Comparison of ENCODE assay signal across 24 cellular contexts in genomic region chr3:128609294-128609693, GRCh38. TPM values are rescaled to one million over a fixed set of nuclear protein-coding genes. Genes with fewer than 3 reads are reported as not detected.
A peak's percentile ranks its signal among the peaks of the same experiment; 100 is the strongest.
DNase-seq lines count a peak whose midpoint lies in the region; TF ChIP-seq lines count a peak whose summit lies in the region.
"Had no signal": no experiment of that assay in that cellular context is flagged by ENCODE, and none has a peak within 500 bp of the region (broad histone marks: within the 10 kb centered on the region; RNA-seq: fewer than 3 reads in every experiment).

No MANE protein-coding gene starts in this region.

- peaks cover 2% of the 10 kb centered on the region for H3K4me1 Mint-ChIP-seq in activated naive CD4-positive, alpha-beta T cell treated with anti-CD3 and anti-CD28 coated beads for 36 hours (ENCODE audit: low read depth)

- H3K27ac ChIP-seq in HEK293 (ENCODE audit: extremely low read depth, low read depth, low read length) (no peak overlapping the region), WERI-Rb-1 (no peak overlapping the region), transverse colon (no peak overlapping the region)
- H3K27ac ChIP-seq: GM23248 had no signal

- no peaks in the 10 kb centered on the region for H3K36me3 Mint-ChIP-seq in activated naive CD4-positive, alpha-beta T cell treated with anti-CD3 and anti-CD28 coated beads for 36 hours (ENCODE audit: low read depth)
- H3K36me3 Mint-ChIP-seq: CD8-positive, alpha-beta T cell had no signal

- H3K9me3 Mint-ChIP-seq in activated naive CD4-positive, alpha-beta T cell treated with anti-CD3 and anti-CD28 coated beads for 36 hours: no peaks in the 10 kb centered on the region
- H3K9me3 Mint-ChIP-seq: CD8-positive, alpha-beta T cell had no signal

- in situ Hi-C loops in transverse colon (cut with MboI; ENCODE audit: low pct_ligation_motif_present in 1 of 4, low pct_unique_long_range_greater_than_20kb in 1 of 4, low sequenced_read_pairs in 3 of 4): loop anchor here in 2 of 4 donors (10.0 to 25.0 kb wide), 2 partner anchors 184 to 522 kb away; no protein-coding TSS in a partner anchor

- H3K36me3 ChIP-seq in HEK293 (ENCODE audit: control insufficient read depth in 2 of 2, insufficient read depth in 1 of 2, low read length in 2 of 2) (peaks cover 0 to 9% of the 10 kb centered on the region in 2 experiments; a peak in 1 of 3 replicates), WERI-Rb-1 (no peaks in the 10 kb centered on the region), transverse colon (no peaks in the 10 kb centered on the region)
- H3K36me3 ChIP-seq: HAP-1, MG63 had no signal

- WGBS in transverse colon (ENCODE audit: low coverage in 1 of 2), 2 donors: 73 to 80% methylated on average over 6 to 11 of the region's 11 CpGs

- H3K27me3 Mint-ChIP-seq in activated naive CD4-positive, alpha-beta T cell treated with anti-CD3 and anti-CD28 coated beads for 36 hours (ENCODE audit: low read depth): peaks cover 2% of the 10 kb centered on the region

- TF ChIP-seq EP300 in transverse colon (IDR thresholded peaks at IDR 0.05; ENCODE audit: low read depth): no peak

- H3K9me3 ChIP-seq in HEK293 (ENCODE audit: control insufficient read depth, insufficient read depth, low read depth, low read length) (no peaks in the 10 kb centered on the region), WERI-Rb-1 (ENCODE audit: severe bottlenecking) (no peaks in the 10 kb centered on the region), transverse colon (no peaks in the 10 kb centered on the region)
- H3K9me3 ChIP-seq: Caco-2, HAP-1, MG63, SK-N-SH had no signal

- H3K4me3 ChIP-seq in HEK293 (ENCODE audit: low read depth, low read length): no peak overlapping the region
- H3K4me3 ChIP-seq in WERI-Rb-1 (ENCODE audit: low read depth, low read length): no peak overlapping the region
- H3K4me3 ChIP-seq in transverse colon: no peak overlapping the region
- H3K4me3 ChIP-seq: GM23248, MG63 had no signal

- H3K4me1 ChIP-seq in HEK293 (ENCODE audit: control insufficient read depth, insufficient read depth, low read length): no peaks in the 10 kb centered on the region
- peaks cover 0 to 13% (median 7%) of the 10 kb centered on the region in 4 donors for H3K4me1 ChIP-seq in transverse colon

- TF ChIP-seq CTCF in HEK293 (tag by site-specific recombination; IDR thresholded peaks at IDR 0.05) (0 out of 2 replicates have a peak, but pooled peaks have one; percentile 10), WERI-Rb-1 (IDR thresholded peaks at IDR 0.05; ENCODE audit: low read depth, low read length) (no peak), transverse colon (IDR thresholded peaks at IDR 0.05) (no peak)

- H3K27me3 ChIP-seq in WERI-Rb-1 (ENCODE audit: insufficient read depth, low read depth, severe bottlenecking): no peaks in the 10 kb centered on the region
- no peaks in the 10 kb centered on the region for H3K27me3 ChIP-seq in transverse colon
- H3K27me3 ChIP-seq: MG63 had no signal

- POLR2A ChIA-PET in HEK293 (lab: Yijun Ruan, JAX): no interaction called here

- peak; percentile 18 for DNase-seq in activated naive CD4-positive, alpha-beta T cell treated with anti-CD3 and anti-CD28 coated beads for 36 hours
- DNase-seq in activated naive CD4-positive, alpha-beta T cell (lab: John Stamatoyannopoulos, UW): no peak
- peak; percentile 44 for DNase-seq in WERI-Rb-1
- DNase-seq in stimulated activated naive CD4-positive, alpha-beta T cell (lab: John Stamatoyannopoulos, UW): no peak
- no peak for DNase-seq in HuH-7 (ENCODE audit: low spot score)
- DNase-seq in transverse colon: no peak
- DNase-seq in LoVo (ENCODE audit: low spot score): no peak
- DNase-seq: 8988T; C1 segment of cervical spinal cord; Caco-2; CD8-positive, alpha-beta T cell; GM23248; KBM-7; MG63; NCI-H1105 treated with DMSO at 0.1 percent for 48 hours; NCI-H146; NCI-H2029 treated with DMSO at 0.1 percent for 48 hours; NCI-H446 treated with DMSO at 0.1 percent for 48 hours; NCI-H526; PC-3; SK-N-SH; SW 1271 had no signal

- no peak overlapping the region for H3K27ac Mint-ChIP-seq in activated naive CD4-positive, alpha-beta T cell treated with anti-CD3 and anti-CD28 coated beads for 36 hours
- H3K27ac Mint-ChIP-seq: CD8-positive, alpha-beta T cell had no signal

- intact Hi-C loops in activated naive CD4-positive, alpha-beta T cell treated with anti-CD3 and anti-CD28 coated beads for 36 hours (cut with micrococcal nuclease): loop anchor here (2.0 kb wide), 2 partner anchors 112 to 534 kb away; no protein-coding TSS in a partner anchor
- intact Hi-C loops in transverse colon (cut with DNase I; ENCODE audit: low total_unique reads): loop anchor here (2.0 kb wide), 2 partner anchors 182 to 514 kb away; no protein-coding TSS in a partner anchor

- CTCF ChIA-PET in activated naive CD4-positive, alpha-beta T cell treated with anti-CD3 and anti-CD28 coated beads for 36 hours (lab: Charles Lee): interaction anchor here (0.6 to 5.0 kb wide), 16 partner anchors 8 to 406 kb away, joined by 3 to 26 read pairs (median 4); no protein-coding TSS in a partner anchor
- CTCF ChIA-PET in HEK293 (lab: Yijun Ruan, JAX): interaction anchor here (0.6 to 1.7 kb wide), 15 partner anchors 24 to 553 kb away, joined by 3 to 13 read pairs (median 3); no protein-coding TSS in a partner anchor

- no peak overlapping the region for H3K4me3 Mint-ChIP-seq in activated naive CD4-positive, alpha-beta T cell treated with anti-CD3 and anti-CD28 coated beads for 36 hours

- no peak for TF ChIP-seq POLR2A in transverse colon (IDR thresholded peaks at IDR 0.05)

TF ChIP-seq in HEK293, 187 proteins besides CTCF, POLR2A, EP300 and RAD21:
- no peak for TF ChIP-seq ZNF600 (tag by site-specific recombination; IDR thresholded peaks at IDR 0.05)
- TF ChIP-seq ZNF354C (tag by site-specific recombination; IDR thresholded peaks at IDR 0.05; ENCODE audit: borderline replicate concordance, low read depth): no peak
- TF ChIP-seq ZNF175 (tag by site-specific recombination; IDR thresholded peaks at IDR 0.05): no peak
- TF ChIP-seq ZNF449 (tag by site-specific recombination; IDR thresholded peaks at IDR 0.05): no peak
- TF ChIP-seq ZNF530 (tag by site-specific recombination; IDR thresholded peaks at IDR 0.05; ENCODE audit: low read depth): no peak
- no peak for TF ChIP-seq ZNF585B (tag by site-specific recombination; IDR thresholded peaks at IDR 0.05)
- TF ChIP-seq ZBTB26 (tag by site-specific recombination; optimal IDR thresholded peaks at IDR 0.05): no peak
- no peak for TF ChIP-seq ZNF112 (tag by site-specific recombination; IDR thresholded peaks at IDR 0.05)

RNA-seq across cellular contexts. Expression of gene RPN1, which starts 41.3 kb away (rescaled TPM):
- total RNA-seq in activated naive CD4-positive, alpha-beta T cell treated with anti-CD3 and anti-CD28 coated beads for 36 hours: 100 to 1,000 TPM; 124 to 129 TPM
- total RNA-seq in transverse colon: 100 to 1,000 TPM; 125 to 184 (median 143) TPM

Comparison
In these comparisons a context has a peak if more than half of its experiments do, and no peak if none do; other contexts are left out.
1. DNase-seq: peak in activated naive CD4-positive, alpha-beta T cell treated with anti-CD3 and anti-CD28 coated beads for 36 hours (single experiment) and WERI-Rb-1 (single experiment); none in activated naive CD4-positive, alpha-beta T cell (0 of 4), stimulated activated naive CD4-positive, alpha-beta T cell (0 of 6), HuH-7 (single experiment), transverse colon (single experiment) and LoVo (single experiment).